1 cellular context compared by ENCODE assay signal in the genomic region with DNA sequence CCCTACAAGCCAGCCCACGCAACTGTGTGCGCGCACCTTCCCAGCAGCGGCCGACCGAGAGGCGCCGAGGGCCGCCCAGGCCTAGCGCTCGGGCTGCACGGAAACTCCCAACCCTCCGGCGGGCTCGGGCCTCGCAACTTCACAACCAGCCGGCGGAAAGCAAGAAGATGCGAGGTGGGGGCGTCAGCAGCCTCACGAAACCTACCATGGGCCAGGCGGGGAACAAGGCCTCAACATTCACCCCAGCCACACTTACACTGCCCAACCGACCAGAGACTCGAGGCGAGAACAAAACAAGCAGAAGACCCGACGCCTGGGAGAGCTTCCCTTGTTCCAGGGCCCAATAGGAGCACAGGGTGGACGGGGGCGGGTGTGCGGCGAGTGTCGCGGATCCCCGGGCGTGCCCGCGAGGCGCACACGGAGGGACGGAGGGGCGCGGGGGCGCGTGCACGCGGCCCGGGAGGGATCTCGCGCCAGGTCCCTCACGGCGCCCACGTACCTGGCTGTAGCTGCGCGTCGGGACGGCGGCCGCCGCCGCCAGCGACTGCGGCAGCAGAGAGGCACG.
TF ChIP-seq lines count a peak whose summit lies in the region.

No MANE protein-coding gene starts in this region.

TF ChIP-seq in H1, 55 proteins besides CTCF, POLR2A, EP300 and RAD21 (continued from another document):
- TF ChIP-seq RBBP5 (IDR thresholded peaks at IDR 0.05; ENCODE audit: borderline replicate concordance, low read depth, low read length) (peak; percentile 70; the same call in 1 of the 2 replicates), BRCA1 (IDR thresholded peaks at IDR 0.05; ENCODE audit: low read depth, low read length) (no peak), SP1 (IDR thresholded peaks at IDR 0.05; ENCODE audit: low read depth, low read length) (no peak), KDM4A (IDR thresholded peaks at IDR 0.05; ENCODE audit: low read depth, low read length, severe bottlenecking) (peak; percentile 81), SIN3A (conservative IDR thresholded peaks at IDR 0.05 in 1 of 2, IDR thresholded peaks at IDR 0.05 in 1 of 2; ENCODE audit: low read depth in 1 of 2, low read length in 2 of 2) (peak in 1 of 2 experiments; percentile 78; a peak in 2 of 4 replicates), HDAC2 (IDR thresholded peaks at IDR 0.05; ENCODE audit: borderline replicate concordance in 1 of 2, low read depth in 2 of 2, low read length in 2 of 2) (no peak), FOSL1 (IDR thresholded peaks at IDR 0.05; ENCODE audit: insufficient read depth, low read depth, low read length) (no peak), KDM5A (IDR thresholded peaks at IDR 0.05; ENCODE audit: low read length) (no peak), KDM1A (IDR thresholded peaks at IDR 0.05; ENCODE audit: borderline replicate concordance, low read length) (no peak), EGR1 (IDR thresholded peaks at IDR 0.05; ENCODE audit: borderline replicate concordance, low read depth, low read length) (no peak), SP2 (IDR thresholded peaks at IDR 0.05; ENCODE audit: low read length) (no peak), YY1 (IDR thresholded peaks at IDR 0.05; ENCODE audit: low read depth, low read length) (no peak), CTBP2 (IDR thresholded peaks at IDR 0.05; ENCODE audit: borderline replicate concordance, insufficient read depth, insufficient read length, low read length) (no peak), RFX5 (IDR thresholded peaks at IDR 0.05; ENCODE audit: borderline replicate concordance, low read depth, low read length) (no peak), CREB1 (IDR thresholded peaks at IDR 0.05) (0 out of 2 replicates have a peak, but pooled peaks have one; percentile 4), TAF1 (IDR thresholded peaks at IDR 0.05; ENCODE audit: low read depth, low read length) (peak; percentile 58; the same call in 1 of the 2 replicates), SRF (IDR thresholded peaks at IDR 0.05; ENCODE audit: low read depth, low read length) (no peak), ZNF274 (IDR thresholded peaks at IDR 0.05; ENCODE audit: borderline replicate concordance, extremely low read depth, low read length) (no peak), POLR2AphosphoS5 (IDR thresholded peaks at IDR 0.05; ENCODE audit: low read depth, low read length) (peak; percentile 19; the same call in 1 of the 2 replicates), POU5F1 (IDR thresholded peaks at IDR 0.05; ENCODE audit: low read depth, low read length) (no peak), CEBPB (IDR thresholded peaks at IDR 0.05; ENCODE audit: low read depth, low read length) (no peak), TBP (IDR thresholded peaks at IDR 0.05; ENCODE audit: low read depth, low read length) (no peak)
- TF ChIP-seq, protein P1, sequence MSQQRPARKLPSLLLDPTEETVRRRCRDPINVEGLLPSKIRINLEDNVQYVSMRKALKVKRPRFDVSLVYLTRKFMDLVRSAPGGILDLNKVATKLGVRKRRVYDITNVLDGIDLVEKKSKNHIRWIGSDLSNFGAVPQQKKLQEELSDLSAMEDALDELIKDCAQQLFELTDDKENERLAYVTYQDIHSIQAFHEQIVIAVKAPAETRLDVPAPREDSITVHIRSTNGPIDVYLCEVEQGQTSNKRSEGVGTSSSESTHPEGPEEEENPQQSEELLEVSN (IDR thresholded peaks at IDR 0.05) = no peak; the same call in 1 of the 2 replicates
- TF ChIP-seq, protein P2, sequence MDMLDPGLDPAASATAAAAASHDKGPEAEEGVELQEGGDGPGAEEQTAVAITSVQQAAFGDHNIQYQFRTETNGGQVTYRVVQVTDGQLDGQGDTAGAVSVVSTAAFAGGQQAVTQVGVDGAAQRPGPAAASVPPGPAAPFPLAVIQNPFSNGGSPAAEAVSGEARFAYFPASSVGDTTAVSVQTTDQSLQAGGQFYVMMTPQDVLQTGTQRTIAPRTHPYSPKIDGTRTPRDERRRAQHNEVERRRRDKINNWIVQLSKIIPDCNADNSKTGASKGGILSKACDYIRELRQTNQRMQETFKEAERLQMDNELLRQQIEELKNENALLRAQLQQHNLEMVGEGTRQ (IDR thresholded peaks at IDR 0.05; ENCODE audit: low read length) = no peak
- TF ChIP-seq, protein P3, sequence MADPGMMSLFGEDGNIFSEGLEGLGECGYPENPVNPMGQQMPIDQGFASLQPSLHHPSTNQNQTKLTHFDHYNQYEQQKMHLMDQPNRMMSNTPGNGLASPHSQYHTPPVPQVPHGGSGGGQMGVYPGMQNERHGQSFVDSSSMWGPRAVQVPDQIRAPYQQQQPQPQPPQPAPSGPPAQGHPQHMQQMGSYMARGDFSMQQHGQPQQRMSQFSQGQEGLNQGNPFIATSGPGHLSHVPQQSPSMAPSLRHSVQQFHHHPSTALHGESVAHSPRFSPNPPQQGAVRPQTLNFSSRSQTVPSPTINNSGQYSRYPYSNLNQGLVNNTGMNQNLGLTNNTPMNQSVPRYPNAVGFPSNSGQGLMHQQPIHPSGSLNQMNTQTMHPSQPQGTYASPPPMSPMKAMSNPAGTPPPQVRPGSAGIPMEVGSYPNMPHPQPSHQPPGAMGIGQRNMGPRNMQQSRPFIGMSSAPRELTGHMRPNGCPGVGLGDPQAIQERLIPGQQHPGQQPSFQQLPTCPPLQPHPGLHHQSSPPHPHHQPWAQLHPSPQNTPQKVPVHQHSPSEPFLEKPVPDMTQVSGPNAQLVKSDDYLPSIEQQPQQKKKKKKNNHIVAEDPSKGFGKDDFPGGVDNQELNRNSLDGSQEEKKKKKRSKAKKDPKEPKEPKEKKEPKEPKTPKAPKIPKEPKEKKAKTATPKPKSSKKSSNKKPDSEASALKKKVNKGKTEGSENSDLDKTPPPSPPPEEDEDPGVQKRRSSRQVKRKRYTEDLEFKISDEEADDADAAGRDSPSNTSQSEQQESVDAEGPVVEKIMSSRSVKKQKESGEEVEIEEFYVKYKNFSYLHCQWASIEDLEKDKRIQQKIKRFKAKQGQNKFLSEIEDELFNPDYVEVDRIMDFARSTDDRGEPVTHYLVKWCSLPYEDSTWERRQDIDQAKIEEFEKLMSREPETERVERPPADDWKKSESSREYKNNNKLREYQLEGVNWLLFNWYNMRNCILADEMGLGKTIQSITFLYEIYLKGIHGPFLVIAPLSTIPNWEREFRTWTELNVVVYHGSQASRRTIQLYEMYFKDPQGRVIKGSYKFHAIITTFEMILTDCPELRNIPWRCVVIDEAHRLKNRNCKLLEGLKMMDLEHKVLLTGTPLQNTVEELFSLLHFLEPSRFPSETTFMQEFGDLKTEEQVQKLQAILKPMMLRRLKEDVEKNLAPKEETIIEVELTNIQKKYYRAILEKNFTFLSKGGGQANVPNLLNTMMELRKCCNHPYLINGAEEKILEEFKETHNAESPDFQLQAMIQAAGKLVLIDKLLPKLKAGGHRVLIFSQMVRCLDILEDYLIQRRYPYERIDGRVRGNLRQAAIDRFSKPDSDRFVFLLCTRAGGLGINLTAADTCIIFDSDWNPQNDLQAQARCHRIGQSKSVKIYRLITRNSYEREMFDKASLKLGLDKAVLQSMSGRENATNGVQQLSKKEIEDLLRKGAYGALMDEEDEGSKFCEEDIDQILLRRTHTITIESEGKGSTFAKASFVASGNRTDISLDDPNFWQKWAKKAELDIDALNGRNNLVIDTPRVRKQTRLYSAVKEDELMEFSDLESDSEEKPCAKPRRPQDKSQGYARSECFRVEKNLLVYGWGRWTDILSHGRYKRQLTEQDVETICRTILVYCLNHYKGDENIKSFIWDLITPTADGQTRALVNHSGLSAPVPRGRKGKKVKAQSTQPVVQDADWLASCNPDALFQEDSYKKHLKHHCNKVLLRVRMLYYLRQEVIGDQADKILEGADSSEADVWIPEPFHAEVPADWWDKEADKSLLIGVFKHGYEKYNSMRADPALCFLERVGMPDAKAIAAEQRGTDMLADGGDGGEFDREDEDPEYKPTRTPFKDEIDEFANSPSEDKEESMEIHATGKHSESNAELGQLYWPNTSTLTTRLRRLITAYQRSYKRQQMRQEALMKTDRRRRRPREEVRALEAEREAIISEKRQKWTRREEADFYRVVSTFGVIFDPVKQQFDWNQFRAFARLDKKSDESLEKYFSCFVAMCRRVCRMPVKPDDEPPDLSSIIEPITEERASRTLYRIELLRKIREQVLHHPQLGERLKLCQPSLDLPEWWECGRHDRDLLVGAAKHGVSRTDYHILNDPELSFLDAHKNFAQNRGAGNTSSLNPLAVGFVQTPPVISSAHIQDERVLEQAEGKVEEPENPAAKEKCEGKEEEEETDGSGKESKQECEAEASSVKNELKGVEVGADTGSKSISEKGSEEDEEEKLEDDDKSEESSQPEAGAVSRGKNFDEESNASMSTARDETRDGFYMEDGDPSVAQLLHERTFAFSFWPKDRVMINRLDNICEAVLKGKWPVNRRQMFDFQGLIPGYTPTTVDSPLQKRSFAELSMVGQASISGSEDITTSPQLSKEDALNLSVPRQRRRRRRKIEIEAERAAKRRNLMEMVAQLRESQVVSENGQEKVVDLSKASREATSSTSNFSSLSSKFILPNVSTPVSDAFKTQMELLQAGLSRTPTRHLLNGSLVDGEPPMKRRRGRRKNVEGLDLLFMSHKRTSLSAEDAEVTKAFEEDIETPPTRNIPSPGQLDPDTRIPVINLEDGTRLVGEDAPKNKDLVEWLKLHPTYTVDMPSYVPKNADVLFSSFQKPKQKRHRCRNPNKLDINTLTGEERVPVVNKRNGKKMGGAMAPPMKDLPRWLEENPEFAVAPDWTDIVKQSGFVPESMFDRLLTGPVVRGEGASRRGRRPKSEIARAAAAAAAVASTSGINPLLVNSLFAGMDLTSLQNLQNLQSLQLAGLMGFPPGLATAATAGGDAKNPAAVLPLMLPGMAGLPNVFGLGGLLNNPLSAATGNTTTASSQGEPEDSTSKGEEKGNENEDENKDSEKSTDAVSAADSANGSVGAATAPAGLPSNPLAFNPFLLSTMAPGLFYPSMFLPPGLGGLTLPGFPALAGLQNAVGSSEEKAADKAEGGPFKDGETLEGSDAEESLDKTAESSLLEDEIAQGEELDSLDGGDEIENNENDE (IDR thresholded peaks at IDR 0.05; ENCODE audit: insufficient replicate concordance, low read length) = no peak
- TF ChIP-seq, protein P4, sequence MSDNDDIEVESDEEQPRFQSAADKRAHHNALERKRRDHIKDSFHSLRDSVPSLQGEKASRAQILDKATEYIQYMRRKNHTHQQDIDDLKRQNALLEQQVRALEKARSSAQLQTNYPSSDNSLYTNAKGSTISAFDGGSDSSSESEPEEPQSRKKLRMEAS (IDR thresholded peaks at IDR 0.05) = no peak
